ENCODE assay signal across 17 cellular contexts in genomic region chr12:3196488-3196887, GRCh38.
A peak's percentile ranks its signal among the peaks of the same experiment; 100 is the strongest.
DNase-seq lines count a peak whose midpoint lies in the region; ATAC-seq and TF ChIP-seq lines count a peak whose summit lies in the region.
"Had no signal": no experiment of that assay in that cellular context is flagged by ENCODE, and none has a peak within 500 bp of the region (broad histone marks: within the 10 kb centered on the region; RNA-seq: fewer than 3 reads in every experiment).

No MANE protein-coding gene starts in this region.

- H3K27me3 Mint-ChIP-seq in nephron (ENCODE audit: low read depth) = peaks cover 30% of the 10 kb centered on the region
- H3K27me3 Mint-ChIP-seq in stimulated activated naive B cell treated with anti-CD40 and anti-IgM and Interleukin-4, amounts not matched to agents 10 μg/mL and 1 μg/mL and 100 μg/mL, for 72 hours = peaks cover 66 to 70% of the 10 kb centered on the region in 2 donors

- TF ChIP-seq CTCF in nephron (IDR thresholded peaks at IDR 0.05; ENCODE audit: unreplicated experiment in 3 of 3) (no peak), testis (IDR thresholded peaks at IDR 0.05) (no peak)

- no peaks in the 10 kb centered on the region for H3K36me3 Mint-ChIP-seq in nephron (ENCODE audit: low read depth)
- peaks cover 0 to 4% of the 10 kb centered on the region in 2 donors for H3K36me3 Mint-ChIP-seq in stimulated activated naive B cell treated with anti-CD40 and anti-IgM and Interleukin-4, amounts not matched to agents 10 μg/mL and 1 μg/mL and 100 μg/mL, for 72 hours

- peaks cover 16 to 45% (median 40%) of the 10 kb centered on the region in 10 experiments; a peak in 19 of 20 replicates for H3K4me1 ChIP-seq in BLaER1 treated with 17β-estradiol and CSF1 and Interleukin-3, amounts not matched to agents 10 nM and 100 nM
- peaks cover 8% of the 10 kb centered on the region for H3K4me1 ChIP-seq in testis

- no peaks in the 10 kb centered on the region for H3K9me3 ChIP-seq in BLaER1 treated with 17β-estradiol and CSF1 and Interleukin-3, amounts not matched to agents 10 nM and 100 nM (replicated peaks in 1 of 11)
- H3K9me3 ChIP-seq in testis = no peaks in the 10 kb centered on the region

- H3K4me2 ChIP-seq in BLaER1 treated with 17β-estradiol and CSF1 and Interleukin-3, amounts not matched to agents 10 nM and 100 nM = peak overlapping the region in 8 of 11 experiments; percentile 19 to 73 (median 55); a peak in 13 of 22 replicates

- H3K27ac Mint-ChIP-seq in nephron = no peak overlapping the region
- H3K27ac Mint-ChIP-seq in stimulated activated naive B cell treated with anti-CD40 and anti-IgM and Interleukin-4, amounts not matched to agents 10 μg/mL and 1 μg/mL and 100 μg/mL, for 72 hours = no peak overlapping the region
- H3K27ac Mint-ChIP-seq: B cell; CD4-positive, alpha-beta T cell; HFFc6 had no signal

- TF ChIP-seq POLR2A in testis (IDR thresholded peaks at IDR 0.05) = no peak

- peak overlapping the region in 1 of 11 experiments; percentile 32; a peak in 1 of 22 replicates for H3K9ac ChIP-seq in BLaER1 treated with 17β-estradiol and CSF1 and Interleukin-3, amounts not matched to agents 10 nM and 100 nM

- peaks cover 16% of the 10 kb centered on the region for H3K4me1 Mint-ChIP-seq in nephron
- peaks cover 29 to 36% of the 10 kb centered on the region in 2 donors for H3K4me1 Mint-ChIP-seq in stimulated activated naive B cell treated with anti-CD40 and anti-IgM and Interleukin-4, amounts not matched to agents 10 μg/mL and 1 μg/mL and 100 μg/mL, for 72 hours

- H3K27me3 ChIP-seq in BLaER1 treated with 17β-estradiol and CSF1 and Interleukin-3, amounts not matched to agents 10 nM and 100 nM = peaks cover 32 to 54% (median 34%) of the 10 kb centered on the region in 11 experiments
- no peaks in the 10 kb centered on the region for H3K27me3 ChIP-seq in testis

- no peaks in the 10 kb centered on the region for H3K36me3 ChIP-seq in BLaER1 treated with 17β-estradiol and CSF1 and Interleukin-3, amounts not matched to agents 10 nM and 100 nM
- H3K36me3 ChIP-seq in testis (ENCODE audit: low read depth, missing control alignments) = no peaks in the 10 kb centered on the region

- no peak overlapping the region for H3K27ac ChIP-seq in BLaER1 treated with 17β-estradiol and CSF1 and Interleukin-3, amounts not matched to agents 10 nM and 100 nM
- no peak overlapping the region for H3K27ac ChIP-seq in testis
- H3K27ac ChIP-seq: C4-2B had no signal

- no peak overlapping the region for H3K4me3 ChIP-seq in BLaER1 treated with 17β-estradiol and CSF1 and Interleukin-3, amounts not matched to agents 10 nM and 100 nM
- no peak overlapping the region for H3K4me3 ChIP-seq in testis

- H4K20me1 ChIP-seq in BLaER1 treated with 17β-estradiol and CSF1 and Interleukin-3, amounts not matched to agents 10 nM and 100 nM = peaks cover 20 to 71% (median 31%) of the 10 kb centered on the region in 11 experiments; a peak in 21 of 22 replicates

- DNase-seq in RPMI8226 (peak; percentile 27), NCI-H2171 treated with DMSO at 0.1 percent for 48 hours (lab: John Stamatoyannopoulos, UW) (no peak), testis (no peak)
- no peak for DNase-seq in stimulated activated naive B cell treated with anti-CD40 and anti-IgM and Interleukin-4, amounts not matched to agents 10 μg/mL and 1 μg/mL and 100 μg/mL, for 72 hours
- DNase-seq: CD4-positive, alpha-beta T cell; DMS153; DMS79; GDM1; GOT3; H7; HFFc6 had no signal

- no peaks in the 10 kb centered on the region for H3K9me3 Mint-ChIP-seq in nephron
- H3K9me3 Mint-ChIP-seq in stimulated activated naive B cell treated with anti-CD40 and anti-IgM and Interleukin-4, amounts not matched to agents 10 μg/mL and 1 μg/mL and 100 μg/mL, for 72 hours = no peaks in the 10 kb centered on the region
- H3K9me3 Mint-ChIP-seq: CD4-positive, alpha-beta T cell; HFFc6 had no signal

- intact Hi-C loops in testis (cut with DNase I; ENCODE audit: low total_unique reads) = no loop called here

- 84 to 88% methylated on average over 1 of the region's 1 CpG for WGBS in testis, 2 donors

- peak overlapping the region in 2 of 3 experiments; percentile 11 to 12 for H3K4me3 Mint-ChIP-seq in nephron
- H3K4me3 Mint-ChIP-seq in stimulated activated naive B cell treated with anti-CD40 and anti-IgM and Interleukin-4, amounts not matched to agents 10 μg/mL and 1 μg/mL and 100 μg/mL, for 72 hours = no peak overlapping the region
- H3K4me3 Mint-ChIP-seq: B cell; CD4-positive, alpha-beta T cell; HFFc6 had no signal

- ATAC-seq in stimulated activated naive B cell treated with anti-CD40 and anti-IgM and Interleukin-4, amounts not matched to agents 10 μg/mL and 1 μg/mL and 100 μg/mL, for 72 hours (replicated peaks) = peak; percentile 62 to 69
- no peak for ATAC-seq in HG03175 (IDR thresholded peaks at IDR 0.05; ENCODE audit: unreplicated experiment)
- ATAC-seq: HCT116 had no signal

Comparison
In these comparisons a context has a peak if more than half of its experiments do, and no peak if none do; other contexts are left out.
1. H3K4me3 Mint-ChIP-seq: peak in nephron (2 of 3); none in stimulated activated naive B cell treated with anti-CD40 and anti-IgM and Interleukin-4, amounts not matched to agents 10 μg/mL and 1 μg/mL and 100 μg/mL, for 72 hours (0 of 2).